Comparison of ENCODE assay signal across 32 cellular contexts in the genomic region with DNA sequence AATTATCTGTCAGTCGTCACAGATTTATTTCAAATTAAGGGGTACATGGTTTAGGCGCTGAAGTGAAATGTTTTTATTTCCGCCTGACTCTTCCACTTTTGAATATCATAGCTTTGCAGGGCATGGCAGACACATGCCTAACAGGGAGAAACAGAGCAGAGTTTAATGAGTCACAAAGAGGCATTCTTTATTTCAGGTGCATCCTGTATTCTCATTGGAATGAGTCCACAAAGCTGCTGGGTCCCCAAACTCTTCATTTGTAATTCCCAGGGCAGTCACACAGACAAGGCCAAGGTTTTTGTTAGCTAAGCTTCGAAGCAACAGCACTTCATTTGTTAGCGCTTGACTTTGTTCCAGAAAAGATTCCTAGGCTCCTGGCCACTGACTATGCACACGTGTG. TPM values are rescaled to one million over a fixed set of nuclear protein-coding genes. Genes with fewer than 3 reads are reported as not detected.
"Had no signal": no experiment of that assay in that cellular context is flagged by ENCODE, and none has a peak within 500 bp of the region (broad histone marks: within the 10 kb centered on the region; RNA-seq: fewer than 3 reads in every experiment).

No MANE protein-coding gene starts in this region.

- H3K4me3 ChIP-seq: cardiac muscle cell, colonic mucosa, esophagus muscularis mucosa, heart right ventricle, left ventricle myocardium inferior, lung, right lobe of liver, upper lobe of left lung, vagina had no signal

- ATAC-seq: effector memory CD8-positive, alpha-beta T cell; heart right ventricle; right lobe of liver; stimulated activated memory B cell treated with anti-CD40 and anti-IgM and Interleukin-4, amounts not matched to agents 10 μg/mL and 1 μg/mL and 100 μg/mL, for 72 hours; stimulated activated naive CD8-positive, alpha-beta T cell treated with anti-CD3 and anti-CD28 coated beads, Interleukin-15, amount 100 ng/mL, for 72 hours had no signal

- H3K4me1 ChIP-seq: colonic mucosa, heart right ventricle, left ventricle myocardium inferior, right lobe of liver, upper lobe of left lung, vagina had no signal

- H3K27me3 ChIP-seq: cardiac muscle cell, colonic mucosa, esophagus muscularis mucosa, heart right ventricle, neutrophil, right lobe of liver, upper lobe of left lung, vagina had no signal

- H3K27ac ChIP-seq: cardiac muscle cell, colonic mucosa, esophagus muscularis mucosa, heart right ventricle, left ventricle myocardium inferior, neutrophil, right lobe of liver, upper lobe of left lung, vagina had no signal

- DNase-seq: activated CD4-positive, alpha-beta T cell treated with anti-CD3 and anti-CD28 coated beads for 4 hours; activated CD4-positive, alpha-beta T cell treated with anti-CD3 and anti-CD28 coated beads, Interleukin-2, amount 50 U/mL, for 4 hours; activated CD8-positive, alpha-beta memory T cell treated with anti-CD3 and anti-CD28 coated beads for 24 hours; activated effector memory CD4-positive, alpha-beta T cell treated with Interleukin-2 at 50 U/mL for 16 hours; activated naive CD4-positive, alpha-beta T cell treated with Interleukin-2 at 50 U/mL for 16 hours; anterior cingulate cortex; cerebellar nuclear complex; colonic mucosa; effector memory CD8-positive, alpha-beta T cell; foreskin melanocyte; heart right ventricle; kidney glomerular epithelial cell; left ventricle myocardium inferior; right lobe of liver; small intestine; stimulated activated CD4-positive, alpha-beta T cell treated with anti-CD3 and anti-CD28 coated beads, Interleukin-4, amount 100 ng/mL, for 4 hours; stimulated activated CD8-positive, alpha-beta memory T cell treated with anti-CD3 and anti-CD28 coated beads, Interleukin-4, amount 100 ng/mL, for 48 hours; stimulated activated naive CD8-positive, alpha-beta T cell treated with anti-CD3 and anti-CD28 coated beads, Interleukin-15, amount 100 ng/mL, for 72 hours; substantia nigra; upper lobe of left lung had no signal

- H3K36me3 ChIP-seq: cardiac muscle cell, colonic mucosa, esophagus muscularis mucosa, heart right ventricle, left ventricle myocardium inferior, neutrophil, right lobe of liver, upper lobe of left lung, vagina had no signal

- H3K9me3 ChIP-seq: colonic mucosa, esophagus muscularis mucosa, heart right ventricle, left ventricle myocardium inferior, neutrophil, right lobe of liver, upper lobe of left lung, vagina had no signal

RNA-seq across cellular contexts. Expression of a gene that starts 4.4 kb away (rescaled TPM):
- total RNA-seq: cardiac muscle cell; colonic mucosa; esophagus muscularis mucosa; glomerular endothelial cell; heart right ventricle; left ventricle myocardium inferior; lung; mucosa of gallbladder; osteocyte; posterior vena cava; renal cortical epithelial cell; right lobe of liver; T-helper 1 cell treated with Interleukin-12 subunit alpha and Interleukin-12 subunit beta and Interleukin-4 antibody, amounts not matched to agents 30 ng/mL and 1 ng/mL, for 36 hours; upper lobe of left lung; vagina had no signal
